Comparison of ENCODE assay signal across 9 cellular contexts in genomic region chr14:91008759-91009409, GRCh38. TPM values are rescaled to one million over a fixed set of nuclear protein-coding genes. Genes with fewer than 3 reads are reported as not detected.
DNase-seq lines count a peak whose midpoint lies in the region; ATAC-seq and TF ChIP-seq lines count a peak whose summit lies in the region.
"Had no signal": no experiment of that assay in that cellular context is flagged by ENCODE, and none has a peak within 500 bp of the region (broad histone marks: within the 10 kb centered on the region; RNA-seq: fewer than 3 reads in every experiment).

No MANE protein-coding gene starts in this region.

- H3K27ac ChIP-seq in stomach (peak overlapping the region in 4 of 5 donors; percentile 25 to 63 (median 40)), suprapubic skin (no peak overlapping the region)

- TF ChIP-seq CTCF in epithelial cell of esophagus (IDR thresholded peaks at IDR 0.05; ENCODE audit: insufficient read depth, low read depth, low read length, missing control alignments), result no peak
- TF ChIP-seq CTCF in stomach (IDR thresholded peaks at IDR 0.05), result no peak
- TF ChIP-seq CTCF in suprapubic skin (IDR thresholded peaks at IDR 0.05), result no peak

- peaks cover 52% of the 10 kb centered on the region for H3K4me1 Mint-ChIP-seq in activated naive CD4-positive, alpha-beta T cell treated with anti-CD3 and anti-CD28 coated beads, Interleukin-2, amount 10 ng/mL, durations not matched to agents 7 days and 5 days

- H3K9me3 Mint-ChIP-seq in activated naive CD4-positive, alpha-beta T cell treated with anti-CD3 and anti-CD28 coated beads, Interleukin-2, amount 10 ng/mL, durations not matched to agents 7 days and 5 days, result no peaks in the 10 kb centered on the region

- peaks cover 27% of the 10 kb centered on the region for H3K36me3 Mint-ChIP-seq in activated naive CD4-positive, alpha-beta T cell treated with anti-CD3 and anti-CD28 coated beads, Interleukin-2, amount 10 ng/mL, durations not matched to agents 7 days and 5 days

- H3K27me3 ChIP-seq in stomach, result no peaks in the 10 kb centered on the region
- no peaks in the 10 kb centered on the region for H3K27me3 ChIP-seq in suprapubic skin

- H3K4me1 ChIP-seq in stomach, result peaks cover 10 to 70% (median 41%) of the 10 kb centered on the region in 4 donors
- peaks cover 7% of the 10 kb centered on the region for H3K4me1 ChIP-seq in suprapubic skin

- CTCF ChIA-PET in activated naive CD4-positive, alpha-beta T cell treated with anti-CD3 and anti-CD28 coated beads, Interleukin-2, amount 10 ng/mL, durations not matched to agents 7 days and 5 days (lab: Charles Lee), result no interaction called here

- no peaks in the 10 kb centered on the region for H3K36me3 ChIP-seq in stomach
- H3K36me3 ChIP-seq in suprapubic skin, result no peaks in the 10 kb centered on the region

- intact Hi-C loops in stomach (cut with DNase I; ENCODE audit: low total_unique reads), result no loop called here

- TF ChIP-seq POLR2A in stomach (IDR thresholded peaks at IDR 0.05) (no peak), suprapubic skin (IDR thresholded peaks at IDR 0.05) (no peak)

- H3K27ac Mint-ChIP-seq in activated naive CD4-positive, alpha-beta T cell treated with anti-CD3 and anti-CD28 coated beads, Interleukin-2, amount 10 ng/mL, durations not matched to agents 7 days and 5 days, result peak overlapping the region; percentile 84

- H3K4me3 ChIP-seq in epithelial cell of esophagus (ENCODE audit: low read length) (no peak overlapping the region), stomach (no peak overlapping the region), suprapubic skin (no peak overlapping the region)

- H3K9me3 ChIP-seq in stomach, result no peaks in the 10 kb centered on the region
- H3K9me3 ChIP-seq in suprapubic skin, result no peaks in the 10 kb centered on the region

- TF ChIP-seq EP300 in stomach (IDR thresholded peaks at IDR 0.05) (no peak), suprapubic skin (IDR thresholded peaks at IDR 0.05) (no peak)

- H3K4me3 Mint-ChIP-seq in activated naive CD4-positive, alpha-beta T cell treated with anti-CD3 and anti-CD28 coated beads, Interleukin-2, amount 10 ng/mL, durations not matched to agents 7 days and 5 days, result no peak overlapping the region

- WGBS in stomach, 5 donors, result 70 to 81% (median 75%) methylated on average over 2 of the region's 2 CpGs
- WGBS in suprapubic skin, result 88% methylated on average over 2 of the region's 2 CpGs

- DNase-seq in activated naive CD4-positive, alpha-beta T cell treated with anti-CD3 and anti-CD28 coated beads, Interleukin-2, amount 10 ng/mL, durations not matched to agents 7 days and 5 days, result no peak
- no peak for DNase-seq in activated naive CD4-positive, alpha-beta T cell treated with anti-CD3 and anti-CD28 coated beads, Interleukin-2, amount 50 U/mL, for 16 hours
- peak; percentile 37 for DNase-seq in epithelial cell of esophagus (ENCODE audit: low read depth)
- no peak for DNase-seq in stomach
- DNase-seq in putamen (ENCODE audit: low spot score), result no peak
- DNase-seq in suprapubic skin (ENCODE audit: low spot score in 2 of 2), result no peak
- DNase-seq: NCI-H1417 treated with DMSO at 0.1 percent for 48 hours had no signal

- no peaks in the 10 kb centered on the region for H3K27me3 Mint-ChIP-seq in activated naive CD4-positive, alpha-beta T cell treated with anti-CD3 and anti-CD28 coated beads, Interleukin-2, amount 10 ng/mL, durations not matched to agents 7 days and 5 days

- ATAC-seq in HG03520 (IDR thresholded peaks at IDR 0.05; ENCODE audit: unreplicated experiment) (peak; percentile 7), HG02763 (IDR thresholded peaks at IDR 0.05; ENCODE audit: unreplicated experiment) (no peak)

RNA-seq across cellular contexts. Expression of gene RPS6KA5, which starts 51.6 kb away (rescaled TPM):
- total RNA-seq in stomach, result 10 to 100 TPM in 4 of 5 donors, 1 to 10 TPM in 1; 6.4 to 25.0 (median 16.5) TPM
- 1 to 10 TPM; 1.6 to 3.8 (median 1.9) TPM for polyA plus RNA-seq in stomach
- 10 to 100 TPM in 3 of 4 donors, 1 to 10 TPM in 1; 6.4 to 14.2 (median 11.2) TPM for total RNA-seq in suprapubic skin
